Comparison of ENCODE assay signal across 8 cellular contexts in the genomic region with DNA sequence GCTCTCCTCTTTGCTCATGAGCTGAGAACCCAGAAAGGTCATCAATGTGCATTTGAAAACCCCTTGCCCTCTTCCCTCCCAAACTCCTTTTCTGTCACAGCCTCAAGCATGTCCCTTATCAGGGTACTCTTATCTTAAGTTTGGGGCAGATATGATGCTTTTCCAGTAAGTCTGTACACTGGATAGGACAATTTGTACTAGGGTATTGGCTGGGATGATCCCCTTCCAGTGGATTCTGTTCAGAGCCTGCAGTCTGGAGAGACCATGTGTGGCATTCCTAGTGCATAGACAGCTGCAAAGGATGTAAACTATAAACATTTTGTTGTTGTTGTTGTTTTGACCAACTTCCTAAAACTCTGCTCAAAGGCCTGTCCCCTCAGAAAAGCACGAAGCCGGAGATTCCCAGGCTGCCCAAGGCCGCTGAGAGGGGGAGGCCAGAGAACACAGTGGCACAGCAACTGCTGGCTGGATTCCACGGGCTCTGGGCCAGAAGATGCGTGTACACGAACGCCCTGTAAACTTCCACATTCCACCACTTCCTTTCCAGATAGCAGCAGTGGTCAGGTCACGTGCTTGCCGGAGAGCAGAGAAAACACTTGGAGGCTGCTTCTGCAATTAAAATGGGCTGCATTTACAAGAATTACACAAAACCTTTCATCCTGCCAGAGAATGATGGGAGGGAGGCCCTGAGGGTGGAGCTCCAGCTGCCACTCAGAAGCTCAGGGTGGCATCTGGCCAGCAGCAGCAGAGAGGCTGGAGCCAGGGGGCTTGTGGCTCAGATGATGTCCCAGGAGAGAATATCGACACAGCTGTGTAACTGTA. TPM values are rescaled to one million over a fixed set of nuclear protein-coding genes. Genes with fewer than 3 reads are reported as not detected.
DNase-seq lines count a peak whose midpoint lies in the region; ATAC-seq lines count a peak whose summit lies in the region.

No MANE protein-coding gene starts in this region.

- no peaks in the 10 kb centered on the region for H3K9me3 Mint-ChIP-seq in activated CD4-positive, alpha-beta memory T cell treated with anti-CD3 and anti-CD28 coated beads, Interleukin-2, amount 10 ng/mL, durations not matched to agents 7 days and 5 days

- no peak for ATAC-seq in HG02571 (IDR thresholded peaks at IDR 0.05; ENCODE audit: unreplicated experiment)
- no peak for ATAC-seq in GM18511 (IDR thresholded peaks at IDR 0.05; ENCODE audit: unreplicated experiment)

- H3K36me3 Mint-ChIP-seq in activated CD4-positive, alpha-beta memory T cell treated with anti-CD3 and anti-CD28 coated beads, Interleukin-2, amount 10 ng/mL, durations not matched to agents 7 days and 5 days (ENCODE audit: low read depth), result peaks cover 52% of the 10 kb centered on the region

- peak overlapping the region; percentile 61 for H3K4me3 Mint-ChIP-seq in activated CD4-positive, alpha-beta memory T cell treated with anti-CD3 and anti-CD28 coated beads, Interleukin-2, amount 10 ng/mL, durations not matched to agents 7 days and 5 days

- peak overlapping the region; percentile 93 for H3K27ac Mint-ChIP-seq in activated CD4-positive, alpha-beta memory T cell treated with anti-CD3 and anti-CD28 coated beads, Interleukin-2, amount 10 ng/mL, durations not matched to agents 7 days and 5 days

- no peaks in the 10 kb centered on the region for H3K27me3 Mint-ChIP-seq in activated CD4-positive, alpha-beta memory T cell treated with anti-CD3 and anti-CD28 coated beads, Interleukin-2, amount 10 ng/mL, durations not matched to agents 7 days and 5 days

- POLR2A ChIA-PET in activated CD4-positive, alpha-beta memory T cell treated with anti-CD3 and anti-CD28 coated beads, Interleukin-2, amount 10 ng/mL, durations not matched to agents 7 days and 5 days (lab: Charles Lee), result interaction anchor here (0.5 to 2.3 kb wide), 11 partner anchors 9 to 195 kb away, joined by 3 to 12 read pairs (median 4); no protein-coding TSS in a partner anchor

- DNase-seq in GM04503 (ENCODE audit: low read depth) (peak; percentile 84), NCI-H69 (lab: John Stamatoyannopoulos, UW) (peak; percentile 81), medulla oblongata (ENCODE audit: extremely low spot score) (peak; percentile 96)
- peak; percentile 83 for DNase-seq in activated CD4-positive, alpha-beta memory T cell treated with anti-CD3 and anti-CD28 coated beads, Interleukin-2, amount 10 ng/mL, durations not matched to agents 7 days and 5 days
- peak; percentile 37 for DNase-seq in effector CD8-positive, alpha-beta T cell (lab: John Stamatoyannopoulos, UW)
- DNase-seq in stimulated activated CD8-positive, alpha-beta memory T cell treated with anti-CD3 and anti-CD28 coated beads, Interleukin-12 subunit alpha, Interleukin-12 subunit beta, amount 100 ng/mL, for 24 hours (ENCODE audit: extremely low read depth), result peak; percentile 22

- CTCF ChIA-PET in activated CD4-positive, alpha-beta memory T cell treated with anti-CD3 and anti-CD28 coated beads, Interleukin-2, amount 10 ng/mL, durations not matched to agents 7 days and 5 days (lab: Charles Lee), result interaction anchor here (1.0 to 3.2 kb wide), 11 partner anchors 10 to 366 kb away, joined by 3 to 19 read pairs (median 4); no protein-coding TSS in a partner anchor

- peaks cover 69% of the 10 kb centered on the region for H3K4me1 Mint-ChIP-seq in activated CD4-positive, alpha-beta memory T cell treated with anti-CD3 and anti-CD28 coated beads, Interleukin-2, amount 10 ng/mL, durations not matched to agents 7 days and 5 days

RNA-seq across cellular contexts. Expression of a gene that starts 42.1 kb away (rescaled TPM):
- under 1 TPM in 1 of 2 experiments, not detected in 1; 0.18 TPM for total RNA-seq in activated CD4-positive, alpha-beta memory T cell treated with anti-CD3 and anti-CD28 coated beads, Interleukin-2, amount 10 ng/mL, durations not matched to agents 7 days and 5 days

Comparison
In these comparisons a context has a peak if more than half of its experiments do, and no peak if none do; other contexts are left out.
1. DNase-seq: peak in every context shown above with its lines; median percentile 96 in medulla oblongata; 84 in GM04503; 83 in activated CD4-positive, alpha-beta memory T cell treated with anti-CD3 and anti-CD28 coated beads, Interleukin-2, amount 10 ng/mL, durations not matched to agents 7 days and 5 days; 81 in NCI-H69; 37 in effector CD8-positive, alpha-beta T cell; 22 in stimulated activated CD8-positive, alpha-beta memory T cell treated with anti-CD3 and anti-CD28 coated beads, Interleukin-12 subunit alpha, Interleukin-12 subunit beta, amount 100 ng/mL, for 24 hours.